Comparison of ENCODE assay signal across 13 cellular contexts in genomic region chr5:149133795-149134777, GRCh38. TPM values are rescaled to one million over a fixed set of nuclear protein-coding genes. Genes with fewer than 3 reads are reported as not detected.
A peak's percentile ranks its signal among the peaks of the same experiment; 100 is the strongest.
DNase-seq lines count a peak whose midpoint lies in the region; ATAC-seq and TF ChIP-seq lines count a peak whose summit lies in the region.
"Had no signal": no experiment of that assay in that cellular context is flagged by ENCODE, and none has a peak within 500 bp of the region (broad histone marks: within the 10 kb centered on the region; RNA-seq: fewer than 3 reads in every experiment).

No MANE protein-coding gene starts in this region.

- H3K27me3 ChIP-seq in Peyer's patch = no peaks in the 10 kb centered on the region
- H3K27me3 ChIP-seq: colonic mucosa had no signal

- H3K27ac ChIP-seq in Peyer's patch = no peak overlapping the region
- H3K27ac ChIP-seq: colonic mucosa had no signal

- no peaks in the 10 kb centered on the region for H3K9me3 Mint-ChIP-seq in chondrocyte (ENCODE audit: low read depth)
- H3K9me3 Mint-ChIP-seq in effector memory CD8-positive, alpha-beta T cell = no peaks in the 10 kb centered on the region
- H3K9me3 Mint-ChIP-seq: activated B cell treated with CpG ODN at 0.5 μM for 24 hours; stimulated activated naive CD8-positive, alpha-beta T cell treated with anti-CD3 and anti-CD28 coated beads, Interleukin-15, Interleukin-2, amounts not matched to agents 100 ng/mL and 50 ng/mL, for 24 hours had no signal

- TF ChIP-seq POLR2A in Peyer's patch (IDR thresholded peaks at IDR 0.05) = no peak

- DNase-seq in AG08396 (ENCODE audit: low spot score) (peak; percentile 77), M059J (ENCODE audit: low read depth) (peak; percentile 100), chondrocyte (ENCODE audit: low spot score) (no peak), lung microvascular endothelial cell (ENCODE audit: low read depth in 2 of 2) (peak; percentile 85 to 92), Peyer's patch (no peak), D341Med (ENCODE audit: low spot score) (no peak)
- DNase-seq in effector memory CD8-positive, alpha-beta T cell = no peak
- DNase-seq: activated B cell treated with CpG ODN at 0.5 μM for 24 hours, colonic mucosa, MM.1S had no signal

- H3K9me3 ChIP-seq in Peyer's patch = no peaks in the 10 kb centered on the region
- H3K9me3 ChIP-seq: colonic mucosa had no signal

- no peaks in the 10 kb centered on the region for H3K4me1 ChIP-seq in Peyer's patch
- H3K4me1 ChIP-seq: colonic mucosa had no signal

- no peak overlapping the region for H3K4me3 ChIP-seq in Peyer's patch
- H3K4me3 ChIP-seq: colonic mucosa had no signal

- no peak for ATAC-seq in effector memory CD8-positive, alpha-beta T cell (replicated peaks)
- no peak for ATAC-seq in HG03196 (IDR thresholded peaks at IDR 0.05; ENCODE audit: unreplicated experiment)

- H3K4me1 Mint-ChIP-seq in chondrocyte (ENCODE audit: low read depth) = peaks cover 24% of the 10 kb centered on the region
- no peaks in the 10 kb centered on the region for H3K4me1 Mint-ChIP-seq in effector memory CD8-positive, alpha-beta T cell (ENCODE audit: low read depth in 2 of 2)
- H3K4me1 Mint-ChIP-seq: activated B cell treated with CpG ODN at 0.5 μM for 24 hours had no signal

- H3K4me3 Mint-ChIP-seq in chondrocyte (ENCODE audit: unreplicated experiment) = no peak overlapping the region
- H3K4me3 Mint-ChIP-seq in effector memory CD8-positive, alpha-beta T cell = no peak overlapping the region
- H3K4me3 Mint-ChIP-seq: activated B cell treated with CpG ODN at 0.5 μM for 24 hours; neural crest cell; stimulated activated naive CD8-positive, alpha-beta T cell treated with anti-CD3 and anti-CD28 coated beads, Interleukin-15, Interleukin-2, amounts not matched to agents 100 ng/mL and 50 ng/mL, for 24 hours had no signal

- TF ChIP-seq CTCF in chondrocyte (IDR thresholded peaks at IDR 0.05) (no peak), Peyer's patch (IDR thresholded peaks at IDR 0.05) (no peak)

- H3K36me3 Mint-ChIP-seq in chondrocyte (ENCODE audit: low read depth) = peaks cover 1% of the 10 kb centered on the region
- peaks cover 3% of the 10 kb centered on the region for H3K36me3 Mint-ChIP-seq in effector memory CD8-positive, alpha-beta T cell (ENCODE audit: insufficient read depth)

- no peaks in the 10 kb centered on the region for H3K36me3 ChIP-seq in Peyer's patch
- H3K36me3 ChIP-seq: colonic mucosa had no signal

- peak overlapping the region; percentile 55 for H3K27ac Mint-ChIP-seq in chondrocyte (ENCODE audit: unreplicated experiment)
- H3K27ac Mint-ChIP-seq in effector memory CD8-positive, alpha-beta T cell = no peak overlapping the region
- H3K27ac Mint-ChIP-seq: activated B cell treated with CpG ODN at 0.5 μM for 24 hours; stimulated activated naive CD8-positive, alpha-beta T cell treated with anti-CD3 and anti-CD28 coated beads, Interleukin-15, Interleukin-2, amounts not matched to agents 100 ng/mL and 50 ng/mL, for 24 hours had no signal

- no peaks in the 10 kb centered on the region for H3K27me3 Mint-ChIP-seq in chondrocyte (ENCODE audit: low read depth)
- H3K27me3 Mint-ChIP-seq in effector memory CD8-positive, alpha-beta T cell = peaks cover 63 to 77% of the 10 kb centered on the region in 2 donors

RNA-seq across cellular contexts. Expression of gene ABLIM3, which starts 7.2 kb away (rescaled TPM):
- total RNA-seq in M059J (2014; rRNA removed; shearing (Covaris generic)) = 36.7 and 40.7 TPM in 2 replicates
- total RNA-seq in chondrocyte = 7.6 to 16.0 TPM (median 15.4 TPM) in 3 replicates
- 19.4 and 20.0 TPM in 2 replicates for total RNA-seq in lung microvascular endothelial cell
- 10 to 100 TPM in 1 of 4 donors, 1 to 10 TPM in 3; 1.6 to 26.4 (median 5.7) TPM for total RNA-seq in Peyer's patch
- total RNA-seq: activated B cell treated with CpG ODN at 0.5 μM for 24 hours had no signal

Comparison
In these comparisons a context has a peak if more than half of its experiments do, and no peak if none do; other contexts are left out.
1. DNase-seq: peak in AG08396 (single experiment), M059J (single experiment) and lung microvascular endothelial cell (2 of 2); none in chondrocyte (single experiment), effector memory CD8-positive, alpha-beta T cell (0 of 3), Peyer's patch (0 of 3) and D341Med (single experiment).